Comparison of ENCODE assay signal across 1 cellular context in the genomic region with DNA sequence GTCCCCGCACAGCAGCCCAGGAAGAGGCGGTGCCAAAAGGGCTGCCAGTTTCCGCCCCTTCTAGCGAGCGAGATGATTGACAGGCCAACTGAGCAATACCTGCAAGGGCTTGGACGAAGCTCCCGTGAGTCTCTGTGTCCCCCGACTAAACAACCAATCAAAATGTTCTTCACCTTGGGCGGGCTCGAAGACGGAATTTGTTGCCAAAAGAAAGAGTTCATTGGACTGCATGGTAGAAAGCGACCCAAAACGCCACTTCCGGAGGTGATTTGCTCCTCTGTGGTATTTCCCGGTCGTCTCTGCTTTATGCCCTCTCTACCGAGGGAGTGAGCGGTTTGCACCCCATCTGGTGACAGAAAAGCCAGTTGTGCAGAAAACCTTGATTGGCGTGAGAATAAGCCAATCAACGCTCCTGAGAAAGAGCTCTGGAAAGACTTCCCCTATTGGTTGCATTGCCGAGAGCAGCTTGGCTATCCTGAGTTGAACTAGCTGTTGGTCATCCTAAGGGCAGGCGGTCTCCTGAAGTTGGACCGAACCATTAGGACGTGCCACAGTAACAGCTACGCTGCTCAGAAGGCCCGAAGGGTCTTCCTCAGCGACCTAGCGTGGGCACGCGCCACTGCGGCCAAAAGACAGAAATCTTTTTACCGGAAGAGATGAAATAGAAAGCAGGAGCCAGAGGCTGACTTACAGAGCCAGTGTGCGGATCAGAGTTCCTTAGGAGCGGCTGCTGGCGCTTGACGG.
TF ChIP-seq lines count a peak whose summit lies in the region.

No MANE protein-coding gene starts in this region.

TF ChIP-seq in HEK293, 187 proteins besides CTCF, POLR2A, EP300 and RAD21 (continued from another document):
- no peak for TF ChIP-seq HOXD13 (CRISPR knock-in tag; IDR thresholded peaks at IDR 0.05; ENCODE audit: borderline replicate concordance)
- TF ChIP-seq, protein P1, sequence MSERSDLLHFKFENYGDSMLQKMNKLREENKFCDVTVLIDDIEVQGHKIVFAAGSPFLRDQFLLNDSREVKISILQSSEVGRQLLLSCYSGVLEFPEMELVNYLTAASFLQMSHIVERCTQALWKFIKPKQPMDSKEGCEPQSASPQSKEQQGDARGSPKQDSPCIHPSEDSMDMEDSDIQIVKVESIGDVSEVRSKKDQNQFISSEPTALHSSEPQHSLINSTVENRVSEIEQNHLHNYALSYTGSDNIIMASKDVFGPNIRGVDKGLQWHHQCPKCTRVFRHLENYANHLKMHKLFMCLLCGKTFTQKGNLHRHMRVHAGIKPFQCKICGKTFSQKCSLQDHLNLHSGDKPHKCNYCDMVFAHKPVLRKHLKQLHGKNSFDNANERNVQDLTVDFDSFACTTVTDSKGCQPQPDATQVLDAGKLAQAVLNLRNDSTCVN (tag by site-specific recombination; optimal IDR thresholded peaks at IDR 0.05), result no peak
- 0 out of 2 replicates have a peak, but pooled peaks have one; percentile 27 for TF ChIP-seq SCRT2 (tag by site-specific recombination; IDR thresholded peaks at IDR 0.05)
- TF ChIP-seq, protein P2, sequence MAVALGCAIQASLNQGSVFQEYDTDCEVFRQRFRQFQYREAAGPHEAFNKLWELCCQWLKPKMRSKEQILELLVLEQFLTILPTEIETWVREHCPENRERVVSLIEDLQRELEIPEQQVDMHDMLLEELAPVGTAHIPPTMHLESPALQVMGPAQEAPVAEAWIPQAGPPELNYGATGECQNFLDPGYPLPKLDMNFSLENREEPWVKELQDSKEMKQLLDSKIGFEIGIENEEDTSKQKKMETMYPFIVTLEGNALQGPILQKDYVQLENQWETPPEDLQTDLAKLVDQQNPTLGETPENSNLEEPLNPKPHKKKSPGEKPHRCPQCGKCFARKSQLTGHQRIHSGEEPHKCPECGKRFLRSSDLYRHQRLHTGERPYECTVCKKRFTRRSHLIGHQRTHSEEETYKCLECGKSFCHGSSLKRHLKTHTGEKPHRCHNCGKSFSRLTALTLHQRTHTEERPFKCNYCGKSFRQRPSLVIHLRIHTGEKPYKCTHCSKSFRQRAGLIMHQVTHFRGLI (tag by site-specific recombination; IDR thresholded peaks at IDR 0.05), result no peak
- TF ChIP-seq ZNF214 (tag by site-specific recombination; IDR thresholded peaks at IDR 0.05; ENCODE audit: borderline replicate concordance), result no peak
- TF ChIP-seq ZNF768 (tag by site-specific recombination; IDR thresholded peaks at IDR 0.05), result no peak
- TF ChIP-seq ZBTB21 (tag by site-specific recombination; IDR thresholded peaks at IDR 0.05), result no peak
- no peak for TF ChIP-seq YY2 (tag by site-specific recombination; IDR thresholded peaks at IDR 0.05)
- no peak for TF ChIP-seq ZFHX2 (tag by site-specific recombination; conservative IDR thresholded peaks at IDR 0.05)
- TF ChIP-seq, protein P3, sequence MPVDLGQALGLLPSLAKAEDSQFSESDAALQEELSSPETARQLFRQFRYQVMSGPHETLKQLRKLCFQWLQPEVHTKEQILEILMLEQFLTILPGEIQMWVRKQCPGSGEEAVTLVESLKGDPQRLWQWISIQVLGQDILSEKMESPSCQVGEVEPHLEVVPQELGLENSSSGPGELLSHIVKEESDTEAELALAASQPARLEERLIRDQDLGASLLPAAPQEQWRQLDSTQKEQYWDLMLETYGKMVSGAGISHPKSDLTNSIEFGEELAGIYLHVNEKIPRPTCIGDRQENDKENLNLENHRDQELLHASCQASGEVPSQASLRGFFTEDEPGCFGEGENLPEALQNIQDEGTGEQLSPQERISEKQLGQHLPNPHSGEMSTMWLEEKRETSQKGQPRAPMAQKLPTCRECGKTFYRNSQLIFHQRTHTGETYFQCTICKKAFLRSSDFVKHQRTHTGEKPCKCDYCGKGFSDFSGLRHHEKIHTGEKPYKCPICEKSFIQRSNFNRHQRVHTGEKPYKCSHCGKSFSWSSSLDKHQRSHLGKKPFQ (tag by site-specific recombination; IDR thresholded peaks at IDR 0.05), result no peak
- no peak for TF ChIP-seq ZNF792 (tag by site-specific recombination; IDR thresholded peaks at IDR 0.05)
- no peak for TF ChIP-seq ZNF785 (tag by site-specific recombination; IDR thresholded peaks at IDR 0.05)
- TF ChIP-seq, protein P4, sequence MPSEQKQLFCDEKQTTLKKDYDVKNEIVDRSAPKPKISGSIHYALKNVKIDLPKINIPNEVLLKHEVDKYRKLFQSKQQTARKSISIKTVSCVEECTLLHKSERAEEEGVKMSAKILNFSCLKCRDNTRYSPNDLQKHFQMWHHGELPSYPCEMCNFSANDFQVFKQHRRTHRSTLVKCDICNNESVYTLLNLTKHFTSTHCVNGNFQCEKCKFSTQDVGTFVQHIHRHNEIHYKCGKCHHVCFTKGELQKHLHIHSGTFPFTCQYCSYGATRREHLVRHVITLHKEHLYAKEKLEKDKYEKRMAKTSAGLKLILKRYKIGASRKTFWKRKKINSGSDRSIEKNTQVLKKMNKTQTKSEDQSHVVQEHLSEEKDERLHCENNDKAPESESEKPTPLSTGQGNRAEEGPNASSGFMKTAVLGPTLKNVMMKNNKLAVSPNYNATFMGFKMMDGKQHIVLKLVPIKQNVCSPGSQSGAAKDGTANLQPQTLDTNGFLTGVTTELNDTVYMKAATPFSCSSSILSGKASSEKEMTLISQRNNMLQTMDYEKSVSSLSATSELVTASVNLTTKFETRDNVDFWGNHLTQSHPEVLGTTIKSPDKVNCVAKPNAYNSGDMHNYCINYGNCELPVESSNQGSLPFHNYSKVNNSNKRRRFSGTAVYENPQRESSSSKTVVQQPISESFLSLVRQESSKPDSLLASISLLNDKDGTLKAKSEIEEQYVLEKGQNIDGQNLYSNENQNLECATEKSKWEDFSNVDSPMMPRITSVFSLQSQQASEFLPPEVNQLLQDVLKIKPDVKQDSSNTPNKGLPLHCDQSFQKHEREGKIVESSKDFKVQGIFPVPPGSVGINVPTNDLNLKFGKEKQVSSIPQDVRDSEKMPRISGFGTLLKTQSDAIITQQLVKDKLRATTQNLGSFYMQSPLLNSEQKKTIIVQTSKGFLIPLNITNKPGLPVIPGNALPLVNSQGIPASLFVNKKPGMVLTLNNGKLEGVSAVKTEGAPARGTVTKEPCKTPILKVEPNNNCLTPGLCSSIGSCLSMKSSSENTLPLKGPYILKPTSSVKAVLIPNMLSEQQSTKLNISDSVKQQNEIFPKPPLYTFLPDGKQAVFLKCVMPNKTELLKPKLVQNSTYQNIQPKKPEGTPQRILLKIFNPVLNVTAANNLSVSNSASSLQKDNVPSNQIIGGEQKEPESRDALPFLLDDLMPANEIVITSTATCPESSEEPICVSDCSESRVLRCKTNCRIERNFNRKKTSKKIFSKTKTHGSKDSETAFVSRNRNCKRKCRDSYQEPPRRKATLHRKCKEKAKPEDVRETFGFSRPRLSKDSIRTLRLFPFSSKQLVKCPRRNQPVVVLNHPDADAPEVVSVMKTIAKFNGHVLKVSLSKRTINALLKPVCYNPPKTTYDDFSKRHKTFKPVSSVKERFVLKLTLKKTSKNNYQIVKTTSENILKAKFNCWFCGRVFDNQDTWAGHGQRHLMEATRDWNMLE (tag by site-specific recombination; conservative IDR thresholded peaks at IDR 0.05; ENCODE audit: low read depth), result peak; percentile 87
- TF ChIP-seq ZNF23 (tag by site-specific recombination; IDR thresholded peaks at IDR 0.05; ENCODE audit: borderline replicate concordance), result no peak
- TF ChIP-seq, protein P5, sequence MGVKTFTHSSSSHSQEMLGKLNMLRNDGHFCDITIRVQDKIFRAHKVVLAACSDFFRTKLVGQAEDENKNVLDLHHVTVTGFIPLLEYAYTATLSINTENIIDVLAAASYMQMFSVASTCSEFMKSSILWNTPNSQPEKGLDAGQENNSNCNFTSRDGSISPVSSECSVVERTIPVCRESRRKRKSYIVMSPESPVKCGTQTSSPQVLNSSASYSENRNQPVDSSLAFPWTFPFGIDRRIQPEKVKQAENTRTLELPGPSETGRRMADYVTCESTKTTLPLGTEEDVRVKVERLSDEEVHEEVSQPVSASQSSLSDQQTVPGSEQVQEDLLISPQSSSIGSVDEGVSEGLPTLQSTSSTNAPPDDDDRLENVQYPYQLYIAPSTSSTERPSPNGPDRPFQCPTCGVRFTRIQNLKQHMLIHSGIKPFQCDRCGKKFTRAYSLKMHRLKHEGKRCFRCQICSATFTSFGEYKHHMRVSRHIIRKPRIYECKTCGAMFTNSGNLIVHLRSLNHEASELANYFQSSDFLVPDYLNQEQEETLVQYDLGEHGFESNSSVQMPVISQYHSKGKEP (tag by site-specific recombination; IDR thresholded peaks at IDR 0.05), result no peak
- no peak for TF ChIP-seq ZFP3 (tag by site-specific recombination; IDR thresholded peaks at IDR 0.05; ENCODE audit: low read depth)
